Comparison of ENCODE assay signal across 1 cellular context in the genomic region with DNA sequence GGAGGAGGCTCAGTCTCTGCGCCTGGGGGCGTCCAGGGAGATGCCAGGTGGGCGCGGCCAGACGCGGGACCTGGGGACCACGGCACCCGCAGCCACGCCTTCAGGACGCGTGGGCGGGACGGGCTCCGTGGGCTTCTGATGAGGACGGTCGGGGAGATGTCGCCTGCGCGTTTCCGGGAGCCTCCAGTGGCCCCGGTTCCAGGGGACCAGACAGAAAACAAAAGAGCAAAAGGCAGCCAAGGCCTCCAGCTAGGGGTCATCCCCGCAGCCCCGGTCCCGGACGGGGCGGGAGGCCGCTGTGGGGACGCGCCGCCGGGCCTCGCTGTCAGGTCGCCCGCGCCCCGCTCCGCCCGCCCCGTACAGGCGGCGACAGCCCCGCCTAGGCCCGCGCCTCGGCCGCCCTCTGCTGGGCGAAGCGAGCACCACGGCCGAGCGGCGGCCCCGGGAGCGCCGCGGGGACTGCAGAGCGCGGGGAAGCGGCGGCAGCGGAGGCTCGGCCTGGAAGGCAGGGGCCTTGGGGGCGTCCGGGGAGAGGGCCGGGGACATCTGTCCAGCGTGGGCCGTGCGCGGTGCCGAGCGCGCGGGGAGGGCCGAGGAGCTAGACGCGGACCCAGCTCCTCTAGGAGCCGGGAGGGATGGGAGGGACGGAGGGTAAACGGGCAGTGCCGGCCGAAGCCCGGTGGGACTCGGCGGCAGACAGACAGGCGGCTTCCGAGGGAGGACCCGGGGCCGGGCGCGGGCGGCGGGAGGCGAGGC.
TF ChIP-seq lines count a peak whose summit lies in the region.

No MANE protein-coding gene starts in this region.

TF ChIP-seq in K562, 482 proteins besides CTCF, POLR2A, EP300 and RAD21 (continued from another document and continues in another):
- TF ChIP-seq, protein P1, sequence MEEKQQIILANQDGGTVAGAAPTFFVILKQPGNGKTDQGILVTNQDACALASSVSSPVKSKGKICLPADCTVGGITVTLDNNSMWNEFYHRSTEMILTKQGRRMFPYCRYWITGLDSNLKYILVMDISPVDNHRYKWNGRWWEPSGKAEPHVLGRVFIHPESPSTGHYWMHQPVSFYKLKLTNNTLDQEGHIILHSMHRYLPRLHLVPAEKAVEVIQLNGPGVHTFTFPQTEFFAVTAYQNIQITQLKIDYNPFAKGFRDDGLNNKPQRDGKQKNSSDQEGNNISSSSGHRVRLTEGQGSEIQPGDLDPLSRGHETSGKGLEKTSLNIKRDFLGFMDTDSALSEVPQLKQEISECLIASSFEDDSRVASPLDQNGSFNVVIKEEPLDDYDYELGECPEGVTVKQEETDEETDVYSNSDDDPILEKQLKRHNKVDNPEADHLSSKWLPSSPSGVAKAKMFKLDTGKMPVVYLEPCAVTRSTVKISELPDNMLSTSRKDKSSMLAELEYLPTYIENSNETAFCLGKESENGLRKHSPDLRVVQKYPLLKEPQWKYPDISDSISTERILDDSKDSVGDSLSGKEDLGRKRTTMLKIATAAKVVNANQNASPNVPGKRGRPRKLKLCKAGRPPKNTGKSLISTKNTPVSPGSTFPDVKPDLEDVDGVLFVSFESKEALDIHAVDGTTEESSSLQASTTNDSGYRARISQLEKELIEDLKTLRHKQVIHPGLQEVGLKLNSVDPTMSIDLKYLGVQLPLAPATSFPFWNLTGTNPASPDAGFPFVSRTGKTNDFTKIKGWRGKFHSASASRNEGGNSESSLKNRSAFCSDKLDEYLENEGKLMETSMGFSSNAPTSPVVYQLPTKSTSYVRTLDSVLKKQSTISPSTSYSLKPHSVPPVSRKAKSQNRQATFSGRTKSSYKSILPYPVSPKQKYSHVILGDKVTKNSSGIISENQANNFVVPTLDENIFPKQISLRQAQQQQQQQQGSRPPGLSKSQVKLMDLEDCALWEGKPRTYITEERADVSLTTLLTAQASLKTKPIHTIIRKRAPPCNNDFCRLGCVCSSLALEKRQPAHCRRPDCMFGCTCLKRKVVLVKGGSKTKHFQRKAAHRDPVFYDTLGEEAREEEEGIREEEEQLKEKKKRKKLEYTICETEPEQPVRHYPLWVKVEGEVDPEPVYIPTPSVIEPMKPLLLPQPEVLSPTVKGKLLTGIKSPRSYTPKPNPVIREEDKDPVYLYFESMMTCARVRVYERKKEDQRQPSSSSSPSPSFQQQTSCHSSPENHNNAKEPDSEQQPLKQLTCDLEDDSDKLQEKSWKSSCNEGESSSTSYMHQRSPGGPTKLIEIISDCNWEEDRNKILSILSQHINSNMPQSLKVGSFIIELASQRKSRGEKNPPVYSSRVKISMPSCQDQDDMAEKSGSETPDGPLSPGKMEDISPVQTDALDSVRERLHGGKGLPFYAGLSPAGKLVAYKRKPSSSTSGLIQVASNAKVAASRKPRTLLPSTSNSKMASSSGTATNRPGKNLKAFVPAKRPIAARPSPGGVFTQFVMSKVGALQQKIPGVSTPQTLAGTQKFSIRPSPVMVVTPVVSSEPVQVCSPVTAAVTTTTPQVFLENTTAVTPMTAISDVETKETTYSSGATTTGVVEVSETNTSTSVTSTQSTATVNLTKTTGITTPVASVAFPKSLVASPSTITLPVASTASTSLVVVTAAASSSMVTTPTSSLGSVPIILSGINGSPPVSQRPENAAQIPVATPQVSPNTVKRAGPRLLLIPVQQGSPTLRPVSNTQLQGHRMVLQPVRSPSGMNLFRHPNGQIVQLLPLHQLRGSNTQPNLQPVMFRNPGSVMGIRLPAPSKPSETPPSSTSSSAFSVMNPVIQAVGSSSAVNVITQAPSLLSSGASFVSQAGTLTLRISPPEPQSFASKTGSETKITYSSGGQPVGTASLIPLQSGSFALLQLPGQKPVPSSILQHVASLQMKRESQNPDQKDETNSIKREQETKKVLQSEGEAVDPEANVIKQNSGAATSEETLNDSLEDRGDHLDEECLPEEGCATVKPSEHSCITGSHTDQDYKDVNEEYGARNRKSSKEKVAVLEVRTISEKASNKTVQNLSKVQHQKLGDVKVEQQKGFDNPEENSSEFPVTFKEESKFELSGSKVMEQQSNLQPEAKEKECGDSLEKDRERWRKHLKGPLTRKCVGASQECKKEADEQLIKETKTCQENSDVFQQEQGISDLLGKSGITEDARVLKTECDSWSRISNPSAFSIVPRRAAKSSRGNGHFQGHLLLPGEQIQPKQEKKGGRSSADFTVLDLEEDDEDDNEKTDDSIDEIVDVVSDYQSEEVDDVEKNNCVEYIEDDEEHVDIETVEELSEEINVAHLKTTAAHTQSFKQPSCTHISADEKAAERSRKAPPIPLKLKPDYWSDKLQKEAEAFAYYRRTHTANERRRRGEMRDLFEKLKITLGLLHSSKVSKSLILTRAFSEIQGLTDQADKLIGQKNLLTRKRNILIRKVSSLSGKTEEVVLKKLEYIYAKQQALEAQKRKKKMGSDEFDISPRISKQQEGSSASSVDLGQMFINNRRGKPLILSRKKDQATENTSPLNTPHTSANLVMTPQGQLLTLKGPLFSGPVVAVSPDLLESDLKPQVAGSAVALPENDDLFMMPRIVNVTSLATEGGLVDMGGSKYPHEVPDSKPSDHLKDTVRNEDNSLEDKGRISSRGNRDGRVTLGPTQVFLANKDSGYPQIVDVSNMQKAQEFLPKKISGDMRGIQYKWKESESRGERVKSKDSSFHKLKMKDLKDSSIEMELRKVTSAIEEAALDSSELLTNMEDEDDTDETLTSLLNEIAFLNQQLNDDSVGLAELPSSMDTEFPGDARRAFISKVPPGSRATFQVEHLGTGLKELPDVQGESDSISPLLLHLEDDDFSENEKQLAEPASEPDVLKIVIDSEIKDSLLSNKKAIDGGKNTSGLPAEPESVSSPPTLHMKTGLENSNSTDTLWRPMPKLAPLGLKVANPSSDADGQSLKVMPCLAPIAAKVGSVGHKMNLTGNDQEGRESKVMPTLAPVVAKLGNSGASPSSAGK (IDR thresholded peaks at IDR 0.05): no peak
- no peak for TF ChIP-seq MAFG (tag; conservative IDR thresholded peaks at IDR 0.05)
- no peak for TF ChIP-seq CBX8 (IDR thresholded peaks at IDR 0.05; ENCODE audit: borderline replicate concordance, extremely low read depth, low read depth, low read length, poor library complexity, severe bottlenecking)
- no peak for TF ChIP-seq ARNT (IDR thresholded peaks at IDR 0.05)
- TF ChIP-seq ZFP36 (IDR thresholded peaks at IDR 0.05; ENCODE audit: low read depth, low read length, partially characterized antibody): no peak
- TF ChIP-seq, protein P2, sequence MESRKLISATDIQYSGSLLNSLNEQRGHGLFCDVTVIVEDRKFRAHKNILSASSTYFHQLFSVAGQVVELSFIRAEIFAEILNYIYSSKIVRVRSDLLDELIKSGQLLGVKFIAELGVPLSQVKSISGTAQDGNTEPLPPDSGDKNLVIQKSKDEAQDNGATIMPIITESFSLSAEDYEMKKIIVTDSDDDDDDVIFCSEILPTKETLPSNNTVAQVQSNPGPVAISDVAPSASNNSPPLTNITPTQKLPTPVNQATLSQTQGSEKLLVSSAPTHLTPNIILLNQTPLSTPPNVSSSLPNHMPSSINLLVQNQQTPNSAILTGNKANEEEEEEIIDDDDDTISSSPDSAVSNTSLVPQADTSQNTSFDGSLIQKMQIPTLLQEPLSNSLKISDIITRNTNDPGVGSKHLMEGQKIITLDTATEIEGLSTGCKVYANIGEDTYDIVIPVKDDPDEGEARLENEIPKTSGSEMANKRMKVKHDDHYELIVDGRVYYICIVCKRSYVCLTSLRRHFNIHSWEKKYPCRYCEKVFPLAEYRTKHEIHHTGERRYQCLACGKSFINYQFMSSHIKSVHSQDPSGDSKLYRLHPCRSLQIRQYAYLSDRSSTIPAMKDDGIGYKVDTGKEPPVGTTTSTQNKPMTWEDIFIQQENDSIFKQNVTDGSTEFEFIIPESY (CRISPR knock-in tag; IDR thresholded peaks at IDR 0.05): peak; percentile 73
- no peak for TF ChIP-seq HMG20B (CRISPR knock-in tag; IDR thresholded peaks at IDR 0.05)
- TF ChIP-seq, protein P3, sequence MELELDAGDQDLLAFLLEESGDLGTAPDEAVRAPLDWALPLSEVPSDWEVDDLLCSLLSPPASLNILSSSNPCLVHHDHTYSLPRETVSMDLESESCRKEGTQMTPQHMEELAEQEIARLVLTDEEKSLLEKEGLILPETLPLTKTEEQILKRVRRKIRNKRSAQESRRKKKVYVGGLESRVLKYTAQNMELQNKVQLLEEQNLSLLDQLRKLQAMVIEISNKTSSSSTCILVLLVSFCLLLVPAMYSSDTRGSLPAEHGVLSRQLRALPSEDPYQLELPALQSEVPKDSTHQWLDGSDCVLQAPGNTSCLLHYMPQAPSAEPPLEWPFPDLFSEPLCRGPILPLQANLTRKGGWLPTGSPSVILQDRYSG (tag; conservative IDR thresholded peaks at IDR 0.05; ENCODE audit: low read depth): no peak
- TF ChIP-seq, protein P4, sequence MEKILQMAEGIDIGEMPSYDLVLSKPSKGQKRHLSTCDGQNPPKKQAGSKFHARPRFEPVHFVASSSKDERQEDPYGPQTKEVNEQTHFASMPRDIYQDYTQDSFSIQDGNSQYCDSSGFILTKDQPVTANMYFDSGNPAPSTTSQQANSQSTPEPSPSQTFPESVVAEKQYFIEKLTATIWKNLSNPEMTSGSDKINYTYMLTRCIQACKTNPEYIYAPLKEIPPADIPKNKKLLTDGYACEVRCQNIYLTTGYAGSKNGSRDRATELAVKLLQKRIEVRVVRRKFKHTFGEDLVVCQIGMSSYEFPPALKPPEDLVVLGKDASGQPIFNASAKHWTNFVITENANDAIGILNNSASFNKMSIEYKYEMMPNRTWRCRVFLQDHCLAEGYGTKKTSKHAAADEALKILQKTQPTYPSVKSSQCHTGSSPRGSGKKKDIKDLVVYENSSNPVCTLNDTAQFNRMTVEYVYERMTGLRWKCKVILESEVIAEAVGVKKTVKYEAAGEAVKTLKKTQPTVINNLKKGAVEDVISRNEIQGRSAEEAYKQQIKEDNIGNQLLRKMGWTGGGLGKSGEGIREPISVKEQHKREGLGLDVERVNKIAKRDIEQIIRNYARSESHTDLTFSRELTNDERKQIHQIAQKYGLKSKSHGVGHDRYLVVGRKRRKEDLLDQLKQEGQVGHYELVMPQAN (IDR thresholded peaks at IDR 0.05; ENCODE audit: borderline replicate concordance): 0 out of 2 replicates have a peak, but pooled peaks have one; percentile 18
- TF ChIP-seq ZKSCAN3 (CRISPR knock-in tag; IDR thresholded peaks at IDR 0.05): no peak
- TF ChIP-seq, protein P5, sequence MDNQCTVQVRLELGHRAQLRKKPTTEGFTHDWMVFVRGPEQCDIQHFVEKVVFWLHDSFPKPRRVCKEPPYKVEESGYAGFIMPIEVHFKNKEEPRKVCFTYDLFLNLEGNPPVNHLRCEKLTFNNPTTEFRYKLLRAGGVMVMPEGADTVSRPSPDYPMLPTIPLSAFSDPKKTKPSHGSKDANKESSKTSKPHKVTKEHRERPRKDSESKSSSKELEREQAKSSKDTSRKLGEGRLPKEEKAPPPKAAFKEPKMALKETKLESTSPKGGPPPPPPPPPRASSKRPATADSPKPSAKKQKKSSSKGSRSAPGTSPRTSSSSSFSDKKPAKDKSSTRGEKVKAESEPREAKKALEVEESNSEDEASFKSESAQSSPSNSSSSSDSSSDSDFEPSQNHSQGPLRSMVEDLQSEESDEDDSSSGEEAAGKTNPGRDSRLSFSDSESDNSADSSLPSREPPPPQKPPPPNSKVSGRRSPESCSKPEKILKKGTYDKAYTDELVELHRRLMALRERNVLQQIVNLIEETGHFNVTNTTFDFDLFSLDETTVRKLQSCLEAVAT (IDR thresholded peaks at IDR 0.05): no peak
- TF ChIP-seq HDAC3 (IDR thresholded peaks at IDR 0.05; ENCODE audit: borderline replicate concordance, partially characterized antibody): no peak
- TF ChIP-seq RCOR1 (IDR thresholded peaks at IDR 0.05; ENCODE audit: borderline replicate concordance in 1 of 2, low read depth in 2 of 2, low read length in 2 of 2): peak in 1 of 2 experiments; percentile 76; a peak in 1 of 4 replicates
- TF ChIP-seq EWSR1 (IDR thresholded peaks at IDR 0.05; ENCODE audit: borderline replicate concordance, low read depth, partially characterized antibody): no peak
- TF ChIP-seq, protein P6, sequence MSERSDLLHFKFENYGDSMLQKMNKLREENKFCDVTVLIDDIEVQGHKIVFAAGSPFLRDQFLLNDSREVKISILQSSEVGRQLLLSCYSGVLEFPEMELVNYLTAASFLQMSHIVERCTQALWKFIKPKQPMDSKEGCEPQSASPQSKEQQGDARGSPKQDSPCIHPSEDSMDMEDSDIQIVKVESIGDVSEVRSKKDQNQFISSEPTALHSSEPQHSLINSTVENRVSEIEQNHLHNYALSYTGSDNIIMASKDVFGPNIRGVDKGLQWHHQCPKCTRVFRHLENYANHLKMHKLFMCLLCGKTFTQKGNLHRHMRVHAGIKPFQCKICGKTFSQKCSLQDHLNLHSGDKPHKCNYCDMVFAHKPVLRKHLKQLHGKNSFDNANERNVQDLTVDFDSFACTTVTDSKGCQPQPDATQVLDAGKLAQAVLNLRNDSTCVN (CRISPR knock-in tag; IDR thresholded peaks at IDR 0.05): no peak
- TF ChIP-seq, protein P7, sequence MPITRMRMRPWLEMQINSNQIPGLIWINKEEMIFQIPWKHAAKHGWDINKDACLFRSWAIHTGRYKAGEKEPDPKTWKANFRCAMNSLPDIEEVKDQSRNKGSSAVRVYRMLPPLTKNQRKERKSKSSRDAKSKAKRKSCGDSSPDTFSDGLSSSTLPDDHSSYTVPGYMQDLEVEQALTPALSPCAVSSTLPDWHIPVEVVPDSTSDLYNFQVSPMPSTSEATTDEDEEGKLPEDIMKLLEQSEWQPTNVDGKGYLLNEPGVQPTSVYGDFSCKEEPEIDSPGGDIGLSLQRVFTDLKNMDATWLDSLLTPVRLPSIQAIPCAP (CRISPR knock-in tag; IDR thresholded peaks at IDR 0.05; ENCODE audit: borderline replicate concordance): no peak
- TF ChIP-seq CHD1 (IDR thresholded peaks at IDR 0.05; ENCODE audit: low read length): no peak
- 0 out of 2 replicates have a peak, but pooled peaks have one; percentile 68 for TF ChIP-seq MTA3 (IDR thresholded peaks at IDR 0.05; ENCODE audit: borderline replicate concordance)
- TF ChIP-seq ZNF347 (CRISPR knock-in tag; IDR thresholded peaks at IDR 0.05; ENCODE audit: low read depth): no peak
- TF ChIP-seq LEF1 (IDR thresholded peaks at IDR 0.05): no peak
- TF ChIP-seq, protein P8, sequence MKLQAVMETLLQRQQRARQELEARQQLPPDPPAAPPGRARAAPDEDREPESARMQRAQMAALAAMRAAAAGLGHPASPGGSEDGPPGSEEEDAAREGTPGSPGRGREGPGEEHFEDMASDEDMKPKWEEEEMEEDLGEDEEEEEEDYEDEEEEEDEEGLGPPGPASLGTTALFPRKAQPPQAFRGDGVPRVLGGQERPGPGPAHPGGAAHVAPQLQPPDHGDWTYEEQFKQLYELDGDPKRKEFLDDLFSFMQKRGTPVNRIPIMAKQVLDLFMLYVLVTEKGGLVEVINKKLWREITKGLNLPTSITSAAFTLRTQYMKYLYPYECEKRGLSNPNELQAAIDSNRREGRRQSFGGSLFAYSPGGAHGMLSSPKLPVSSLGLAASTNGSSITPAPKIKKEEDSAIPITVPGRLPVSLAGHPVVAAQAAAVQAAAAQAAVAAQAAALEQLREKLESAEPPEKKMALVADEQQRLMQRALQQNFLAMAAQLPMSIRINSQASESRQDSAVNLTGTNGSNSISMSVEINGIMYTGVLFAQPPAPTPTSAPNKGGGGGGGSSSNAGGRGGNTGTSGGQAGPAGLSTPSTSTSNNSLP (IDR thresholded peaks at IDR 0.05; ENCODE audit: borderline replicate concordance, low read depth, low read length): no peak
- TF ChIP-seq C11orf30 (IDR thresholded peaks at IDR 0.05; ENCODE audit: low read depth): no peak
- TF ChIP-seq ZZZ3 (IDR thresholded peaks at IDR 0.05): no peak
- TF ChIP-seq, protein P9, sequence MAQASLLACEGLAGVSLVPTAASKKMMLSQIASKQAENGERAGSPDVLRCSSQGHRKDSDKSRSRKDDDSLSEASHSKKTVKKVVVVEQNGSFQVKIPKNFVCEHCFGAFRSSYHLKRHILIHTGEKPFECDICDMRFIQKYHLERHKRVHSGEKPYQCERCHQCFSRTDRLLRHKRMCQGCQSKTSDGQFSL (CRISPR knock-in tag; IDR thresholded peaks at IDR 0.05): no peak
- TF ChIP-seq, protein P9 (tag; IDR thresholded peaks at IDR 0.05): no peak
